15 cellular contexts compared by ENCODE assay signal in genomic region chr1:54301494-54301893, GRCh38.
A peak's percentile ranks its signal among the peaks of the same experiment; 100 is the strongest.
DNase-seq lines count a peak whose midpoint lies in the region; ATAC-seq and TF ChIP-seq lines count a peak whose summit lies in the region.
"Had no signal": no experiment of that assay in that cellular context is flagged by ENCODE, and none has a peak within 500 bp of the region (broad histone marks: within the 10 kb centered on the region; RNA-seq: fewer than 3 reads in every experiment).

No MANE protein-coding gene starts in this region.

- H3K18ac ChIP-seq in H9 (ENCODE audit: insufficient read length, low read depth, low read length): no peak overlapping the region

- POLR2A ChIA-PET in naive thymus-derived CD8-positive, alpha-beta T cell (lab: Charles Lee): interaction anchor here (0.9 to 2.1 kb wide), 4 partner anchors 8 to 16 kb away, joined by 3 to 11 read pairs (median 7); no protein-coding TSS in a partner anchor

- no peak overlapping the region for H3K14ac ChIP-seq in H9 (ENCODE audit: insufficient read depth, low read length)

- no peak overlapping the region for H4K5ac ChIP-seq in H9 (ENCODE audit: insufficient read length, low read depth, low read length)

- no peaks in the 10 kb centered on the region for H3K23me2 ChIP-seq in H9 (ENCODE audit: insufficient read length, low read depth, low read length, poor library complexity, severe bottlenecking)

- no peak overlapping the region for H2BK12ac ChIP-seq in H9 (ENCODE audit: insufficient read length, low read depth, low read length)

- no peak overlapping the region for H3K4me3 ChIP-seq in CD4-positive, CD25-positive, alpha-beta regulatory T cell (ENCODE audit: low read depth, low read length)
- no peak overlapping the region for H3K4me3 ChIP-seq in tibial nerve
- H3K4me3 ChIP-seq: lung had no signal

- H4K8ac ChIP-seq in H9 (replicated peaks; ENCODE audit: insufficient read length, low read depth, low read length): no peak overlapping the region

- H3K4me2 ChIP-seq in H9 (ENCODE audit: insufficient read depth, insufficient read length, low read length): no peak overlapping the region

- peaks cover 3% of the 10 kb centered on the region for H4K20me1 ChIP-seq in H9 (ENCODE audit: control insufficient read depth, insufficient read depth, insufficient read length)

- H3K23ac ChIP-seq in H9 (ENCODE audit: insufficient read length, low read depth, low read length): no peak overlapping the region

- no peak overlapping the region for H3T11ph ChIP-seq in H9 (ENCODE audit: low read length)

- no peak overlapping the region for H2AFZ ChIP-seq in H9 (ENCODE audit: low read length)

- peaks cover 25% of the 10 kb centered on the region; the same call in 1 of the 2 replicates for H3K79me2 ChIP-seq in H9 (ENCODE audit: insufficient read depth, low read length)

- H2BK5ac ChIP-seq in H9 (ENCODE audit: insufficient read length, low read length): no peak overlapping the region

- no peak for ATAC-seq in CD4-positive, CD25-positive, alpha-beta regulatory T cell (ENCODE audit: low read depth in 2 of 2)
- ATAC-seq in naive thymus-derived CD8-positive, alpha-beta T cell: peak in 1 of 2 donors; percentile 26
- ATAC-seq in HG02759 (IDR thresholded peaks at IDR 0.05; ENCODE audit: unreplicated experiment): no peak
- ATAC-seq: T-helper 17 cell had no signal

- peaks cover 4 to 80% (median 33%) of the 10 kb centered on the region in 4 donors for H3K4me1 Mint-ChIP-seq in CD4-positive, CD25-positive, alpha-beta regulatory T cell
- H3K4me1 Mint-ChIP-seq in H9: peaks cover 89 to 92% of the 10 kb centered on the region in 2 experiments
- peaks cover 86% of the 10 kb centered on the region for H3K4me1 Mint-ChIP-seq in activated naive CD8-positive, alpha-beta T cell (ENCODE audit: low read depth)
- H3K4me1 Mint-ChIP-seq in naive thymus-derived CD8-positive, alpha-beta T cell: peaks cover 66 to 96% (median 93%) of the 10 kb centered on the region in 4 donors

- H2BK120ac ChIP-seq in H9 (ENCODE audit: low read depth, low read length, poor library complexity, severe bottlenecking): no peak overlapping the region

- peaks cover 12% of the 10 kb centered on the region for H3K4me1 ChIP-seq in CD4-positive, CD25-positive, alpha-beta regulatory T cell (ENCODE audit: control insufficient read depth, insufficient read depth, low read length, poor library complexity, severe bottlenecking)
- H3K4me1 ChIP-seq in H9 (ENCODE audit: insufficient read depth, low read length) (peaks cover 14% of the 10 kb centered on the region; the same call in 1 of the 2 replicates), tibial nerve (peaks cover 0 to 71% (median 41%) of the 10 kb centered on the region in 4 donors)

- H3K27ac Mint-ChIP-seq in CD4-positive, CD25-positive, alpha-beta regulatory T cell: peak overlapping the region in 2 of 3 donors; percentile 32 to 65
- peak overlapping the region; percentile 10 to 63 (median 46); a peak in 3 of 7 replicates for H3K27ac Mint-ChIP-seq in H9
- peak overlapping the region; percentile 34 for H3K27ac Mint-ChIP-seq in activated naive CD8-positive, alpha-beta T cell
- peak overlapping the region in 9 of 10 donors; percentile 59 to 98 (median 84) for H3K27ac Mint-ChIP-seq in naive thymus-derived CD8-positive, alpha-beta T cell
- H3K27ac Mint-ChIP-seq: T-helper 17 cell had no signal

- WGBS in H9 (ENCODE audit: extremely low coverage, insufficient read length, low lambda C conversion rate): no CpG with 5 or more reads among the region's 10 CpGs
- WGBS in tibial nerve, 2 donors: 52 to 66% methylated on average over 10 of the region's 10 CpGs

- no peak for TF ChIP-seq CTCF in H9 (conservative IDR thresholded peaks at IDR 0.05)
- no peak for TF ChIP-seq CTCF in tibial nerve (IDR thresholded peaks at IDR 0.05)

- peaks cover 6% of the 10 kb centered on the region for H3K79me1 ChIP-seq in H9 (ENCODE audit: insufficient read depth, low read depth, low read length, poor library complexity, severe bottlenecking)

- no peaks in the 10 kb centered on the region for H3K27me3 ChIP-seq in CD4-positive, CD25-positive, alpha-beta regulatory T cell (ENCODE audit: control insufficient read depth, insufficient read depth, low read length)
- H3K27me3 ChIP-seq in H9 (ENCODE audit: insufficient read depth, low read length) (no peaks in the 10 kb centered on the region), tibial nerve (no peaks in the 10 kb centered on the region)

- no peak overlapping the region for H2BK20ac ChIP-seq in H9 (ENCODE audit: low read depth, low read length, poor library complexity, severe bottlenecking)

- no peak overlapping the region for H2BK15ac ChIP-seq in H9 (ENCODE audit: low read depth, low read length)

- no peaks in the 10 kb centered on the region for H3K36me3 Mint-ChIP-seq in CD4-positive, CD25-positive, alpha-beta regulatory T cell
- 0 out of 7 replicates have a peak, but pooled peaks cover 0 to 4% (median 0%) of the 10 kb centered on the region in 3 experiments for H3K36me3 Mint-ChIP-seq in H9 (ENCODE audit: insufficient read depth in 1 of 3, low read depth in 3 of 3)
- H3K36me3 Mint-ChIP-seq in activated naive CD8-positive, alpha-beta T cell: peaks cover 2% of the 10 kb centered on the region
- H3K36me3 Mint-ChIP-seq in naive thymus-derived CD8-positive, alpha-beta T cell: no peaks in the 10 kb centered on the region

- H3K9me3 Mint-ChIP-seq in CD4-positive, CD25-positive, alpha-beta regulatory T cell: no peaks in the 10 kb centered on the region
- H3K9me3 Mint-ChIP-seq in H9: no peaks in the 10 kb centered on the region; a peak in 1 of 5 replicates
- no peaks in the 10 kb centered on the region for H3K9me3 Mint-ChIP-seq in activated naive CD8-positive, alpha-beta T cell (ENCODE audit: low read depth)
- H3K9me3 Mint-ChIP-seq in naive thymus-derived CD8-positive, alpha-beta T cell: no peaks in the 10 kb centered on the region

- no peak overlapping the region for H3K4ac ChIP-seq in H9 (ENCODE audit: low read depth, low read length)

- no peak overlapping the region for H2AK5ac ChIP-seq in H9 (ENCODE audit: insufficient read length, low read length)

- H3K27ac ChIP-seq in CD4-positive, CD25-positive, alpha-beta regulatory T cell (ENCODE audit: insufficient read depth, low read length, poor library complexity, severe bottlenecking): no peak overlapping the region
- H3K27ac ChIP-seq in H9 (ENCODE audit: insufficient read length, low read depth, low read length) (no peak overlapping the region), tibial nerve (no peak overlapping the region)

- H3K27me3 Mint-ChIP-seq in CD4-positive, CD25-positive, alpha-beta regulatory T cell: no peaks in the 10 kb centered on the region
- H3K27me3 Mint-ChIP-seq in H9 (ENCODE audit: low read depth): no peaks in the 10 kb centered on the region
- no peaks in the 10 kb centered on the region for H3K27me3 Mint-ChIP-seq in activated naive CD8-positive, alpha-beta T cell
- no peaks in the 10 kb centered on the region for H3K27me3 Mint-ChIP-seq in naive thymus-derived CD8-positive, alpha-beta T cell
- H3K27me3 Mint-ChIP-seq: T-helper 17 cell had no signal

- no peak for TF ChIP-seq EP300 in tibial nerve (IDR thresholded peaks at IDR 0.05)

- no peak for TF ChIP-seq POLR2A in tibial nerve (IDR thresholded peaks at IDR 0.05)

- H3K56ac ChIP-seq in H9 (ENCODE audit: insufficient read length, low read depth, low read length): no peak overlapping the region

- no peak overlapping the region for H3K9ac ChIP-seq in H9 (ENCODE audit: extremely low read depth, insufficient read length, low read length)

- no peak overlapping the region for H4K91ac ChIP-seq in H9 (ENCODE audit: insufficient read length, low read depth, low read length)

- H3K36me3 ChIP-seq in CD4-positive, CD25-positive, alpha-beta regulatory T cell (ENCODE audit: control insufficient read depth, insufficient read depth, low read length): no peaks in the 10 kb centered on the region
- no peaks in the 10 kb centered on the region for H3K36me3 ChIP-seq in tibial nerve

- no peak for DNase-seq in CD4-positive, CD25-positive, alpha-beta regulatory T cell
- no peak for DNase-seq in H9
- DNase-seq in naive thymus-derived CD8-positive, alpha-beta T cell: no peak
- no peak for DNase-seq in pons (ENCODE audit: low spot score)
- no peak for DNase-seq in tibial nerve (ENCODE audit: low spot score in 2 of 2)
- DNase-seq: activated CD4-positive, CD25-positive, alpha-beta regulatory T cell; activated gamma-delta T cell treated with Interleukin-2 at 50 U/mL for 16 hours; AML-193; cortex of kidney; HCEC 1CT; SHP77; T-helper 17 cell had no signal

- H3K9me3 ChIP-seq in CD4-positive, CD25-positive, alpha-beta regulatory T cell (ENCODE audit: control insufficient read depth in 2 of 2, low read length in 2 of 2): no peaks in the 10 kb centered on the region
- H3K9me3 ChIP-seq in H9 (ENCODE audit: control insufficient read depth, low read depth, low read length) (no peaks in the 10 kb centered on the region), tibial nerve (no peaks in the 10 kb centered on the region)

- peak overlapping the region in 1 of 4 donors; percentile 9 for H3K4me3 Mint-ChIP-seq in CD4-positive, CD25-positive, alpha-beta regulatory T cell
- no peak overlapping the region for H3K4me3 Mint-ChIP-seq in H9
- no peak overlapping the region for H3K4me3 Mint-ChIP-seq in activated naive CD8-positive, alpha-beta T cell
- H3K4me3 Mint-ChIP-seq in naive thymus-derived CD8-positive, alpha-beta T cell: peak overlapping the region in 8 of 10 donors; percentile 26 to 78 (median 61)
- H3K4me3 Mint-ChIP-seq: T-helper 17 cell had no signal

Comparison
In these comparisons a context has a peak if more than half of its experiments do, and no peak if none do; other contexts are left out.
1. H3K27ac Mint-ChIP-seq: peak in every context shown above with its lines; median percentile 84 in naive thymus-derived CD8-positive, alpha-beta T cell; 48 in CD4-positive, CD25-positive, alpha-beta regulatory T cell; 46 in H9; 34 in activated naive CD8-positive, alpha-beta T cell.
2. H3K4me3 Mint-ChIP-seq: peak in naive thymus-derived CD8-positive, alpha-beta T cell (8 of 10); none in H9 (0 of 2) and activated naive CD8-positive, alpha-beta T cell (single experiment).